In genomic region chr1:96596226-96596625, GRCh38 we compare ENCODE assay signal across 9 cellular contexts.
DNase-seq lines count a peak whose midpoint lies in the region; ATAC-seq, FAIRE-seq and TF ChIP-seq lines count a peak whose summit lies in the region.
"Had no signal": no experiment of that assay in that cellular context is flagged by ENCODE, and none has a peak within 500 bp of the region (broad histone marks: within the 10 kb centered on the region; RNA-seq: fewer than 3 reads in every experiment).

No MANE protein-coding gene starts in this region.

- no peaks in the 10 kb centered on the region for H3K27me3 ChIP-seq in IMR-90 (ENCODE audit: control insufficient read depth, insufficient read depth, low read length)
- no peaks in the 10 kb centered on the region for H3K27me3 ChIP-seq in keratinocyte (ENCODE audit: control insufficient read depth, extremely low read depth, insufficient read depth, low read length)
- H3K27me3 ChIP-seq: BLaER1 treated with 17β-estradiol and CSF1 and Interleukin-3, amounts not matched to agents 10 nM and 100 nM had no signal

- DNase-seq in NCI-H2171 treated with DMSO at 0.1 percent for 48 hours (lab: John Stamatoyannopoulos, UW) (peak; percentile 9), NCI-H2171 (lab: John Stamatoyannopoulos, UW) (no peak), IMR-90 (peak; percentile 3), keratinocyte (ENCODE audit: low read depth, low spot score) (no peak), amniotic stem cell (lab: John Stamatoyannopoulos, UW) (no peak), putamen (ENCODE audit: low spot score) (no peak)
- peak; percentile 24 for DNase-seq in activated CD4-positive, alpha-beta memory T cell treated with anti-CD3 and anti-CD28 coated beads, Interleukin-2, amount 10 ng/mL, durations not matched to agents 7 days and 5 days

- H3K27ac Mint-ChIP-seq in activated CD4-positive, alpha-beta memory T cell treated with anti-CD3 and anti-CD28 coated beads, Interleukin-2, amount 10 ng/mL, durations not matched to agents 7 days and 5 days = no peak overlapping the region

- H2AK9ac ChIP-seq in IMR-90 (replicated peaks; ENCODE audit: low read depth, low read length, poor library complexity) = no peak overlapping the region

- H3K56ac ChIP-seq in IMR-90 (ENCODE audit: extremely low read depth, insufficient read depth, low read length) = no peak overlapping the region

- no peak overlapping the region for H3K14ac ChIP-seq in IMR-90 (replicated peaks; ENCODE audit: low read depth, low read length)

- peak; percentile 31 for TF ChIP-seq CTCF in IMR-90 (conservative IDR thresholded peaks at IDR 0.05; ENCODE audit: low read depth, low read length)
- TF ChIP-seq CTCF in keratinocyte (optimal IDR thresholded peaks at IDR 0.05 in 1 of 3, IDR thresholded peaks at IDR 0.05 in 1 of 3, conservative IDR thresholded peaks at IDR 0.05 in 1 of 3; ENCODE audit: extremely low read depth in 1 of 3, insufficient read depth in 2 of 3, low read length in 3 of 3) = peak; percentile 67 to 74 (median 68)

- 0 out of 2 replicates have a peak, but pooled peaks have one; percentile 3 for TF ChIP-seq RAD21 in IMR-90 (IDR thresholded peaks at IDR 0.05; ENCODE audit: low read length)

- H2BK20ac ChIP-seq in IMR-90 (ENCODE audit: low read depth, low read length) = no peak overlapping the region

- H3K4me3 Mint-ChIP-seq in activated CD4-positive, alpha-beta memory T cell treated with anti-CD3 and anti-CD28 coated beads, Interleukin-2, amount 10 ng/mL, durations not matched to agents 7 days and 5 days = no peak overlapping the region

- ATAC-seq in GM21529 (IDR thresholded peaks at IDR 0.05; ENCODE audit: unreplicated experiment) (peak; percentile 80), IMR-90 (ENCODE audit: low read depth) (no peak)

- H3K9me1 ChIP-seq in IMR-90 (ENCODE audit: insufficient read depth, low read length) = no peaks in the 10 kb centered on the region
- H3K9me1 ChIP-seq in keratinocyte (ENCODE audit: control insufficient read depth, extremely low read depth, insufficient read depth, low read length) = no peaks in the 10 kb centered on the region

- H4K8ac ChIP-seq in IMR-90 (ENCODE audit: low read depth in 2 of 2, low read length in 2 of 2) = no peak overlapping the region

- H3K79me2 ChIP-seq in keratinocyte (ENCODE audit: control insufficient read depth, insufficient read depth, low read length) = no peaks in the 10 kb centered on the region

- no peak overlapping the region for H3K18ac ChIP-seq in IMR-90 (ENCODE audit: low read depth, low read length)

- BruUV-seq in IMR-90 (replicated peaks; lab: Mats Ljungman, UMichigan) = no TSS peak

- H3K9ac ChIP-seq in IMR-90 (ENCODE audit: low read depth, low read length) = no peak overlapping the region
- H3K9ac ChIP-seq in keratinocyte (ENCODE audit: control insufficient read depth, extremely low read depth, insufficient read depth, low read length) = no peak overlapping the region
- H3K9ac ChIP-seq: BLaER1 treated with 17β-estradiol and CSF1 and Interleukin-3, amounts not matched to agents 10 nM and 100 nM had no signal

- no peak for FAIRE-seq in keratinocyte (lab: Jason Lieb, UNC)

- H3K4ac ChIP-seq in IMR-90 (ENCODE audit: low read depth, low read length) = no peak overlapping the region

- no peaks in the 10 kb centered on the region for H3K36me3 Mint-ChIP-seq in activated CD4-positive, alpha-beta memory T cell treated with anti-CD3 and anti-CD28 coated beads, Interleukin-2, amount 10 ng/mL, durations not matched to agents 7 days and 5 days (ENCODE audit: low read depth)

- POLR2A ChIA-PET in IMR-90 (lab: Charles Lee; ENCODE audit: unreplicated experiment) = interaction anchor here (0.7 kb wide), 1 partner anchor 10 kb away, joined by 7 read pairs; no protein-coding TSS in a partner anchor
- POLR2A ChIA-PET in activated CD4-positive, alpha-beta memory T cell treated with anti-CD3 and anti-CD28 coated beads, Interleukin-2, amount 10 ng/mL, durations not matched to agents 7 days and 5 days (lab: Charles Lee) = no interaction called here

- WGBS in IMR-90 (ENCODE audit: extremely low coverage in 2 of 2, insufficient read length in 1 of 2), 2 experiments = 100% methylated on average over 1 of the region's 4 CpGs; no CpG with 5 or more reads in 1 of the 2 experiments

- no peaks in the 10 kb centered on the region for H3K27me3 Mint-ChIP-seq in activated CD4-positive, alpha-beta memory T cell treated with anti-CD3 and anti-CD28 coated beads, Interleukin-2, amount 10 ng/mL, durations not matched to agents 7 days and 5 days

- H2AK5ac ChIP-seq in IMR-90 (ENCODE audit: low read depth, low read length) = no peak overlapping the region

- in situ Hi-C loops in IMR-90 (cut with MboI; ENCODE audit: low sequenced_read_pairs) = no loop called here

- no peak overlapping the region for H4K91ac ChIP-seq in IMR-90 (ENCODE audit: insufficient read depth, low read depth, low read length)

- H3K36me3 ChIP-seq in IMR-90 (ENCODE audit: control insufficient read depth, insufficient read depth, low read length) = no peaks in the 10 kb centered on the region
- H3K36me3 ChIP-seq in keratinocyte (ENCODE audit: control insufficient read depth in 2 of 2, extremely low read depth in 1 of 2, insufficient read depth in 2 of 2, low read length in 2 of 2) = no peaks in the 10 kb centered on the region
- H3K36me3 ChIP-seq: BLaER1 treated with 17β-estradiol and CSF1 and Interleukin-3, amounts not matched to agents 10 nM and 100 nM had no signal

- H3K9me3 ChIP-seq in IMR-90 (ENCODE audit: control insufficient read depth, insufficient read depth, low read length) (no peaks in the 10 kb centered on the region), keratinocyte (ENCODE audit: control insufficient read depth, low read depth, low read length) (no peaks in the 10 kb centered on the region)

- H4K20me1 ChIP-seq in IMR-90 (ENCODE audit: insufficient read depth, low read length) (no peaks in the 10 kb centered on the region), keratinocyte (ENCODE audit: control insufficient read depth, extremely low read depth, insufficient read depth, low read length) (no peaks in the 10 kb centered on the region)
- H4K20me1 ChIP-seq: BLaER1 treated with 17β-estradiol and CSF1 and Interleukin-3, amounts not matched to agents 10 nM and 100 nM had no signal

- H3K23ac ChIP-seq in IMR-90 (ENCODE audit: low read depth, low read length) = no peak overlapping the region

- peaks cover 6% of the 10 kb centered on the region for H3K4me1 ChIP-seq in IMR-90 (ENCODE audit: control insufficient read depth, insufficient read depth, low read length)
- no peaks in the 10 kb centered on the region for H3K4me1 ChIP-seq in keratinocyte (ENCODE audit: control insufficient read depth, extremely low read depth, insufficient read depth, low read length)

- H2BK5ac ChIP-seq in IMR-90 (ENCODE audit: low read depth, low read length, poor library complexity, severe bottlenecking) = no peak overlapping the region

- H3K4me2 ChIP-seq in IMR-90 (ENCODE audit: low read depth, low read length) (no peak overlapping the region), keratinocyte (ENCODE audit: control insufficient read depth, extremely low read depth, insufficient read depth, low read depth, low read length) (no peak overlapping the region)
- H3K4me2 ChIP-seq: BLaER1 treated with 17β-estradiol and CSF1 and Interleukin-3, amounts not matched to agents 10 nM and 100 nM had no signal

- H3K4me3 ChIP-seq in IMR-90 (ENCODE audit: insufficient read depth, low read depth, low read length) (no peak overlapping the region), keratinocyte (ENCODE audit: control insufficient read depth in 2 of 3, extremely low read depth in 1 of 3, insufficient read depth in 2 of 3, low read depth in 1 of 3, low read length in 3 of 3) (no peak overlapping the region)
- H3K4me3 ChIP-seq: BLaER1 treated with 17β-estradiol and CSF1 and Interleukin-3, amounts not matched to agents 10 nM and 100 nM had no signal

- H3K27ac ChIP-seq in IMR-90 (ENCODE audit: insufficient read depth, low read length) (no peak overlapping the region), keratinocyte (ENCODE audit: control insufficient read depth, insufficient read depth, low read length) (no peak overlapping the region)
- H3K27ac ChIP-seq: BLaER1 treated with 17β-estradiol and CSF1 and Interleukin-3, amounts not matched to agents 10 nM and 100 nM had no signal

- no peak overlapping the region for H4K5ac ChIP-seq in IMR-90 (ENCODE audit: low read depth, low read length)

- H2BK120ac ChIP-seq in IMR-90 (ENCODE audit: low read depth, low read length) = no peak overlapping the region

- no peaks in the 10 kb centered on the region for H3K79me1 ChIP-seq in IMR-90 (ENCODE audit: low read depth in 1 of 2, low read length in 2 of 2)

- H2BK15ac ChIP-seq in IMR-90 (ENCODE audit: low read depth, low read length) = no peak overlapping the region

- no peak for TF ChIP-seq POLR2A in IMR-90 (IDR thresholded peaks at IDR 0.05; ENCODE audit: low read depth, low read length)

- H3K4me1 Mint-ChIP-seq in activated CD4-positive, alpha-beta memory T cell treated with anti-CD3 and anti-CD28 coated beads, Interleukin-2, amount 10 ng/mL, durations not matched to agents 7 days and 5 days = no peaks in the 10 kb centered on the region

- dilution Hi-C loops in IMR-90 (cut with HindIII; ENCODE audit: low sequenced_read_pairs, unreplicated experiment) = no loop called here
- dilution Hi-C loops in keratinocyte (cut with MboI; ENCODE audit: extremely low pct_ligation_motif_present, low sequenced_read_pairs) = no loop called here

- no peaks in the 10 kb centered on the region for H3K9me3 Mint-ChIP-seq in activated CD4-positive, alpha-beta memory T cell treated with anti-CD3 and anti-CD28 coated beads, Interleukin-2, amount 10 ng/mL, durations not matched to agents 7 days and 5 days

- CTCF ChIA-PET in IMR-90 (lab: Yijun Ruan, JAX) = interaction anchor here (2.3 kb wide), 1 partner anchor 11 kb away, joined by 7 read pairs; no protein-coding TSS in a partner anchor
- CTCF ChIA-PET in activated CD4-positive, alpha-beta memory T cell treated with anti-CD3 and anti-CD28 coated beads, Interleukin-2, amount 10 ng/mL, durations not matched to agents 7 days and 5 days (lab: Charles Lee) = interaction anchor here (1.2 kb wide), 1 partner anchor 22 kb away, joined by 3 read pairs; no protein-coding TSS in a partner anchor

- intact Hi-C loops in IMR-90 (cut with micrococcal nuclease) = no loop called here

- no peak overlapping the region for H2AFZ ChIP-seq in IMR-90 (replicated peaks; ENCODE audit: low read length, poor library complexity)
- no peak overlapping the region for H2AFZ ChIP-seq in keratinocyte (ENCODE audit: control insufficient read depth, low read length)

TF ChIP-seq in IMR-90, 13 proteins besides CTCF, POLR2A, EP300 and RAD21 (continues in another document):
- TF ChIP-seq ELK1 (IDR thresholded peaks at IDR 0.05; ENCODE audit: borderline replicate concordance, low read depth, low read length) = no peak

Comparison
In these comparisons a context has a peak if more than half of its experiments do, and no peak if none do; other contexts are left out.
1. DNase-seq: peak in NCI-H2171 treated with DMSO at 0.1 percent for 48 hours (single experiment), IMR-90 (single experiment) and activated CD4-positive, alpha-beta memory T cell treated with anti-CD3 and anti-CD28 coated beads, Interleukin-2, amount 10 ng/mL, durations not matched to agents 7 days and 5 days (single experiment); none in NCI-H2171 (single experiment), keratinocyte (single experiment), amniotic stem cell (single experiment) and putamen (single experiment).